In genomic region chr14:41916313-41916712, GRCh38 we compare ENCODE assay signal across 2 cellular contexts.
TF ChIP-seq lines count a peak whose summit lies in the region.

No MANE protein-coding gene starts in this region.

TF ChIP-seq in HepG2, 621 proteins besides CTCF, POLR2A, EP300 and RAD21:
- TF ChIP-seq MAFK (conservative IDR thresholded peaks at IDR 0.05 in 1 of 2, IDR thresholded peaks at IDR 0.05 in 1 of 2; ENCODE audit: low read length in 2 of 2) (peak; percentile 62 to 78), DDIT3 (CRISPR knock-in tag; IDR thresholded peaks at IDR 0.05) (no peak), SIX4 (CRISPR knock-in tag; IDR thresholded peaks at IDR 0.05) (no peak), MAFF (IDR thresholded peaks at IDR 0.05; ENCODE audit: low read depth, low read length) (peak; percentile 68; the same call in 1 of the 2 replicates)

TF ChIP-seq in IMR-90, 13 proteins besides CTCF, POLR2A, EP300 and RAD21:
- TF ChIP-seq FOS (IDR thresholded peaks at IDR 0.05; ENCODE audit: low read depth, low read length), result no peak
- no peak for TF ChIP-seq RFX5 (IDR thresholded peaks at IDR 0.05; ENCODE audit: low read depth, low read length)
- TF ChIP-seq CHD1 (IDR thresholded peaks at IDR 0.05; ENCODE audit: low read depth, low read length), result no peak
- TF ChIP-seq NFE2L2 (IDR thresholded peaks at IDR 0.05; ENCODE audit: low read depth, low read length), result no peak
- TF ChIP-seq MAFK (IDR thresholded peaks at IDR 0.05; ENCODE audit: low read depth, low read length), result peak; percentile 26; the same call in 1 of the 2 replicates
